Comparison of ENCODE assay signal across 16 cellular contexts in the genomic region with DNA sequence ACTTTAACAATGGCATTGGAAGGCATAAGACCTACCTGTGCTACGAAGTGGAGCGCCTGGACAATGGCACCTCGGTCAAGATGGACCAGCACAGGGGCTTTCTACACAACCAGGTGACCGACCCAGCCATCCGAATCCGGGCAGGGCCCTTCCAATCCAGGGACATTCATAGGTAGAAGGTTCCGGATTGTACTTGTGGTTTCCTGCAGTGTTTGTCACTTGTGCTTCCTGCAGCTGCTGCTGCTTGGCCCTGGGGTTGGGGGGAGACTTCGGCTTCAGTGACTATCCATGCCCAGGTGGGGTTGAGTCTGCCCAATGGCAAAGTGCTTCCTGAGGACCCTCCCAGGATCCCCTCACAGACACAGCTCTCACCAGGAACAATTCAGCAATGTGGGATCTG. TPM values are rescaled to one million over a fixed set of nuclear protein-coding genes. Genes with fewer than 3 reads are reported as not detected.
DNase-seq lines count a peak whose midpoint lies in the region; ATAC-seq, FAIRE-seq and TF ChIP-seq lines count a peak whose summit lies in the region.
"Had no signal": no experiment of that assay in that cellular context is flagged by ENCODE, and none has a peak within 500 bp of the region (broad histone marks: within the 10 kb centered on the region; RNA-seq: fewer than 3 reads in every experiment).

No MANE protein-coding gene starts in this region.

- no peak for DNase-seq in activated CD8-positive, alpha-beta memory T cell treated with anti-CD3 and anti-CD28 coated beads, Interleukin-2, amount 10 ng/mL, durations not matched to agents 7 days and 5 days
- DNase-seq in activated CD8-positive, alpha-beta memory T cell treated with anti-CD3 and anti-CD28 coated beads for 24 hours, result no peak
- no peak for DNase-seq in GM12892 (ENCODE audit: insufficient read length)
- DNase-seq: BE2C; CD4-positive, CD25-positive, alpha-beta regulatory T cell; DMS53; GF-D8; HCEC 1CT; HFFc6 had no signal

- peaks cover 36% of the 10 kb centered on the region for H3K4me1 Mint-ChIP-seq in activated CD8-positive, alpha-beta memory T cell treated with anti-CD3 and anti-CD28 coated beads, Interleukin-2, amount 10 ng/mL, durations not matched to agents 7 days and 5 days

- no peak for TF ChIP-seq POLR2A in GM12892 (IDR thresholded peaks at IDR 0.05; ENCODE audit: low read depth, low read length)

- H3K27ac Mint-ChIP-seq in activated CD8-positive, alpha-beta memory T cell treated with anti-CD3 and anti-CD28 coated beads, Interleukin-2, amount 10 ng/mL, durations not matched to agents 7 days and 5 days, result peak overlapping the region; percentile 64
- H3K27ac Mint-ChIP-seq: CD4-positive, CD25-positive, alpha-beta regulatory T cell; HFFc6 had no signal

- no peaks in the 10 kb centered on the region for H4K20me1 ChIP-seq in BLaER1 treated with 17β-estradiol and CSF1 and Interleukin-3, amounts not matched to agents 10 nM and 100 nM

- CTCF ChIA-PET in activated CD8-positive, alpha-beta memory T cell treated with anti-CD3 and anti-CD28 coated beads, Interleukin-2, amount 10 ng/mL, durations not matched to agents 7 days and 5 days (lab: Charles Lee), result no interaction called here

- H3K36me3 Mint-ChIP-seq in activated CD8-positive, alpha-beta memory T cell treated with anti-CD3 and anti-CD28 coated beads, Interleukin-2, amount 10 ng/mL, durations not matched to agents 7 days and 5 days, result no peaks in the 10 kb centered on the region
- H3K36me3 Mint-ChIP-seq: CD4-positive, CD25-positive, alpha-beta regulatory T cell had no signal

- H3K9me3 ChIP-seq in BLaER1 treated with 17β-estradiol and CSF1 and Interleukin-3, amounts not matched to agents 10 nM and 100 nM (replicated peaks in 1 of 11), result no peaks in the 10 kb centered on the region
- no peaks in the 10 kb centered on the region for H3K9me3 ChIP-seq in neutrophil
- H3K9me3 ChIP-seq: A549, BE2C had no signal

- peak overlapping the region; percentile 46 to 91 (median 64) for H3K4me2 ChIP-seq in BLaER1 treated with 17β-estradiol and CSF1 and Interleukin-3, amounts not matched to agents 10 nM and 100 nM
- H3K4me2 ChIP-seq: A549 had no signal

- no peaks in the 10 kb centered on the region for H3K27me3 ChIP-seq in BLaER1 treated with 17β-estradiol and CSF1 and Interleukin-3, amounts not matched to agents 10 nM and 100 nM
- no peaks in the 10 kb centered on the region for H3K27me3 ChIP-seq in neutrophil
- H3K27me3 ChIP-seq: BE2C had no signal

- no peak for ATAC-seq in activated CD8-positive, alpha-beta memory T cell treated with anti-CD3 and anti-CD28 coated beads, Interleukin-2, amount 10 ng/mL, durations not matched to agents 7 days and 5 days
- ATAC-seq in GM19035 (IDR thresholded peaks at IDR 0.05; ENCODE audit: unreplicated experiment), result no peak
- ATAC-seq in HG03439 (IDR thresholded peaks at IDR 0.05; ENCODE audit: unreplicated experiment), result no peak
- ATAC-seq: A549 had no signal

- peaks cover 24 to 77% (median 57%) of the 10 kb centered on the region in 10 experiments for H3K4me1 ChIP-seq in BLaER1 treated with 17β-estradiol and CSF1 and Interleukin-3, amounts not matched to agents 10 nM and 100 nM
- H3K4me1 ChIP-seq in neutrophil (ENCODE audit: control insufficient read depth in 1 of 2, insufficient read depth in 1 of 2, low read depth in 1 of 2, low read length in 1 of 2), result peaks cover 59 to 63% of the 10 kb centered on the region in 2 experiments
- H3K4me1 ChIP-seq: BE2C had no signal

- peak overlapping the region in 2 of 10 experiments; percentile 24 to 44; a peak in 1 of 20 replicates for H3K4me3 ChIP-seq in BLaER1 treated with 17β-estradiol and CSF1 and Interleukin-3, amounts not matched to agents 10 nM and 100 nM
- H3K4me3 ChIP-seq in neutrophil (ENCODE audit: low read depth in 1 of 2, low read length in 1 of 2), result peak overlapping the region in 1 of 2 experiments; percentile 79
- H3K4me3 ChIP-seq: A549 had no signal

- no peak for TF ChIP-seq CTCF in neutrophil (IDR thresholded peaks at IDR 0.05)

- no peak overlapping the region for H3K27ac ChIP-seq in BLaER1 treated with 17β-estradiol and CSF1 and Interleukin-3, amounts not matched to agents 10 nM and 100 nM
- H3K27ac ChIP-seq in neutrophil, result peak overlapping the region; percentile 100
- H3K27ac ChIP-seq: A549 had no signal

- H3K27me3 Mint-ChIP-seq in activated CD8-positive, alpha-beta memory T cell treated with anti-CD3 and anti-CD28 coated beads, Interleukin-2, amount 10 ng/mL, durations not matched to agents 7 days and 5 days, result peaks cover 6% of the 10 kb centered on the region

- H3K9me3 Mint-ChIP-seq in activated CD8-positive, alpha-beta memory T cell treated with anti-CD3 and anti-CD28 coated beads, Interleukin-2, amount 10 ng/mL, durations not matched to agents 7 days and 5 days (ENCODE audit: low read depth), result no peaks in the 10 kb centered on the region
- H3K9me3 Mint-ChIP-seq: CD4-positive, CD25-positive, alpha-beta regulatory T cell; HFFc6 had no signal

- FAIRE-seq in GM12892 (lab: Jason Lieb, UNC), result peak; percentile 54
- FAIRE-seq: A549 had no signal

- H3K36me3 ChIP-seq in BLaER1 treated with 17β-estradiol and CSF1 and Interleukin-3, amounts not matched to agents 10 nM and 100 nM, result no peaks in the 10 kb centered on the region
- H3K36me3 ChIP-seq in neutrophil, result peaks cover 89% of the 10 kb centered on the region
- H3K36me3 ChIP-seq: BE2C had no signal

- peak overlapping the region in 2 of 11 experiments; percentile 2 to 27; a peak in 1 of 22 replicates for H3K9ac ChIP-seq in BLaER1 treated with 17β-estradiol and CSF1 and Interleukin-3, amounts not matched to agents 10 nM and 100 nM

- H3K4me3 Mint-ChIP-seq in activated CD8-positive, alpha-beta memory T cell treated with anti-CD3 and anti-CD28 coated beads, Interleukin-2, amount 10 ng/mL, durations not matched to agents 7 days and 5 days, result no peak overlapping the region
- H3K4me3 Mint-ChIP-seq: CD4-positive, CD25-positive, alpha-beta regulatory T cell; HFFc6 had no signal

RNA-seq across cellular contexts. Expression of a gene that starts 2.2 kb away (rescaled TPM):
- not detected for total RNA-seq in activated CD8-positive, alpha-beta memory T cell treated with anti-CD3 and anti-CD28 coated beads, Interleukin-2, amount 10 ng/mL, durations not matched to agents 7 days and 5 days
- polyA plus RNA-seq in GM12892 (2012; ENCODE audit: missing spikeins), result not detected
- total RNA-seq: CD4-positive, CD25-positive, alpha-beta regulatory T cell; H4; HFFc6 had no signal
- polyA plus RNA-seq: A549, AG04450 had no signal

RNA-seq across cellular contexts. Expression of a gene that starts 22.6 kb away (rescaled TPM):
- total RNA-seq in activated CD8-positive, alpha-beta memory T cell treated with anti-CD3 and anti-CD28 coated beads, Interleukin-2, amount 10 ng/mL, durations not matched to agents 7 days and 5 days, result 10 to 100 TPM; 32.8 to 82.6 TPM
- 21.6 TPM for polyA plus RNA-seq in GM12892 (2012; ENCODE audit: missing spikeins)

RNA-seq across cellular contexts. Expression of a gene that starts 54.5 kb away (rescaled TPM):
- 100 to 1,000 TPM; 147 to 176 TPM for total RNA-seq in activated CD8-positive, alpha-beta memory T cell treated with anti-CD3 and anti-CD28 coated beads, Interleukin-2, amount 10 ng/mL, durations not matched to agents 7 days and 5 days
- 69.7 TPM for polyA plus RNA-seq in GM12892 (2012; ENCODE audit: missing spikeins)
